9 cellular contexts compared by ENCODE assay signal in the genomic region with DNA sequence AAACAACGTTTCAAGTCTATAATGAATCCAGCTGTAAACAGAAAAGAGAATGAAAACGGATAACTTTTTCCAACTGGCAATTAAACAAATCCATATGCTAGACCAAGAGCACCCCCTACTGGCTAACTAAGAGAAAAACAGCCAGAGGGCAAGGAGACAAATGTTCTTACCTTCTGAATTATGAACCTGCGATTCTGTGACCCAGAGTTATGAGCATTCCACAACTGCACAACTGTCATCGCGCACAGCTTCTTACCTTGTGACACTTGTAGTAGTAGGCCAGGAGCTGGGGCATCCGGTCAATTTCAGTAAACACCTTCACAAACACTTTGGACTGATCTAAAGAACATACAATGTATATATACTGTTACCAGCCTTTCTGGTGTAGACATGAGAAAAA. TPM values are rescaled to one million over a fixed set of nuclear protein-coding genes. Genes with fewer than 3 reads are reported as not detected.
DNase-seq lines count a peak whose midpoint lies in the region; ATAC-seq, FAIRE-seq and TF ChIP-seq lines count a peak whose summit lies in the region.
"Had no signal": no experiment of that assay in that cellular context is flagged by ENCODE, and none has a peak within 500 bp of the region (broad histone marks: within the 10 kb centered on the region; RNA-seq: fewer than 3 reads in every experiment).

No MANE protein-coding gene starts in this region.

- H3K79me2 ChIP-seq in HepG2 (ENCODE audit: insufficient read depth, low read length) = no peaks in the 10 kb centered on the region

- H3K36me3 ChIP-seq in HepG2 (replicated peaks in 1 of 2; ENCODE audit: control insufficient read depth in 1 of 2, insufficient read depth in 2 of 2, low read length in 2 of 2) = peaks cover 22 to 64% of the 10 kb centered on the region in 2 experiments
- H3K36me3 ChIP-seq in upper lobe of right lung = peaks cover 62% of the 10 kb centered on the region

- POLR2A ChIA-PET in HepG2 (lab: Yijun Ruan, JAX) = no interaction called here

- in situ Hi-C loops in HepG2 (cut with HindIII; ENCODE audit: extremely low pct_ligation_motif_present, low pct_unique_long_range_greater_than_20kb) = loop anchor here (5.0 to 10.0 kb wide), 2 partner anchors 252 to 530 kb away; a partner anchor contains a TSS

- BruUV-seq in HepG2 (replicated peaks; lab: Mats Ljungman, UMichigan) = no TSS peak

- ATAC-seq in HepG2 = peak; percentile 16; the same call in 1 of the 3 replicates
- ATAC-seq in upper lobe of right lung = peak; percentile 77
- no peak for ATAC-seq in GM19452 (IDR thresholded peaks at IDR 0.05; ENCODE audit: unreplicated experiment)

- TF ChIP-seq RAD21 in Ishikawa (IDR thresholded peaks at IDR 0.05; ENCODE audit: low read depth) (peak; percentile 82), HepG2 (CRISPR knock-in tag; IDR thresholded peaks at IDR 0.05) (peak; percentile 85)

- TF ChIP-seq CTCF in cardiac fibroblast (IDR thresholded peaks at IDR 0.05; ENCODE audit: low read depth, low read length) = peak; percentile 82
- peak; percentile 89 for TF ChIP-seq CTCF in HepG2 (CRISPR knock-in tag; IDR thresholded peaks at IDR 0.05)
- TF ChIP-seq CTCF in upper lobe of right lung (IDR thresholded peaks at IDR 0.05) = peak; percentile 86

- peaks cover 15% of the 10 kb centered on the region for H4K20me1 ChIP-seq in HepG2 (ENCODE audit: insufficient read depth, low read length)

- no peak for TF ChIP-seq POLR2A in HepG2 (IDR thresholded peaks at IDR 0.05; ENCODE audit: insufficient read depth in 1 of 2, low read depth in 2 of 2, low read length in 2 of 2)

- no peak overlapping the region for H2AFZ ChIP-seq in HepG2 (ENCODE audit: low read length)

- intact Hi-C loops in HepG2 (cut with micrococcal nuclease; ENCODE audit: unreplicated experiment) = loop anchor here (1.0 to 10.0 kb wide), 4 partner anchors 140 to 536 kb away; a partner anchor contains a TSS
- intact Hi-C loops in upper lobe of right lung (cut with DNase I) = loop anchor here (5.0 kb wide), 1 partner anchor 252 kb away; a partner anchor contains a TSS

- H3K9me3 ChIP-seq in HepG2 (ENCODE audit: low read length) (no peaks in the 10 kb centered on the region), upper lobe of right lung (no peaks in the 10 kb centered on the region)
- H3K9me3 ChIP-seq: BLaER1 treated with 17β-estradiol and CSF1 and Interleukin-3, amounts not matched to agents 10 nM and 100 nM had no signal

- no peak overlapping the region for H3K27ac ChIP-seq in HepG2 (ENCODE audit: extremely low read length, insufficient read depth, low read length)
- no peak overlapping the region for H3K27ac ChIP-seq in upper lobe of right lung
- H3K27ac ChIP-seq: BLaER1 treated with 17β-estradiol and CSF1 and Interleukin-3, amounts not matched to agents 10 nM and 100 nM had no signal

- H3K9ac ChIP-seq in HepG2 (ENCODE audit: insufficient read depth, low read depth, low read length) = no peak overlapping the region
- H3K9ac ChIP-seq: BLaER1 treated with 17β-estradiol and CSF1 and Interleukin-3, amounts not matched to agents 10 nM and 100 nM had no signal

- H3K4me2 ChIP-seq in HepG2 (ENCODE audit: low read depth, low read length) = no peak overlapping the region
- H3K4me2 ChIP-seq: BLaER1 treated with 17β-estradiol and CSF1 and Interleukin-3, amounts not matched to agents 10 nM and 100 nM had no signal

- H3K4me1 ChIP-seq in HepG2 (ENCODE audit: insufficient read depth, low read length) (no peaks in the 10 kb centered on the region), upper lobe of right lung (peaks cover 17% of the 10 kb centered on the region)

- DNase-seq in SIG-M5 treated with dmso at 0.1 percent for 504 hours (lab: John Stamatoyannopoulos, UW; ENCODE audit: unreplicated experiment) (peak; percentile 66), SIG-M5 (lab: John Stamatoyannopoulos, UW) (no peak), NOMO-1 (lab: John Stamatoyannopoulos, UW; ENCODE audit: unreplicated experiment in 2 of 2) (peak; percentile 21 to 60), cardiac fibroblast (ENCODE audit: low read depth in 2 of 2) (peak; percentile 81 to 85), HepG2 (ENCODE audit: low spot score) (peak; percentile 83), upper lobe of right lung (no peak)

- H3K4me3 ChIP-seq in cardiac fibroblast (replicated peaks in 1 of 2; ENCODE audit: low read depth in 2 of 2, low read length in 2 of 2) (no peak overlapping the region), HepG2 (replicated peaks in 1 of 3; ENCODE audit: insufficient read depth in 1 of 3, low read depth in 2 of 3, low read length in 3 of 3) (no peak overlapping the region), upper lobe of right lung (no peak overlapping the region)
- H3K4me3 ChIP-seq: BLaER1 treated with 17β-estradiol and CSF1 and Interleukin-3, amounts not matched to agents 10 nM and 100 nM had no signal

- TF ChIP-seq EP300 in Ishikawa (IDR thresholded peaks at IDR 0.05; ENCODE audit: borderline replicate concordance) = no peak
- TF ChIP-seq EP300 in HepG2 (IDR thresholded peaks at IDR 0.05; ENCODE audit: low read depth in 2 of 2, low read length in 2 of 2) = no peak
- no peak for TF ChIP-seq EP300 in HepG2 (CRISPR knock-in tag; IDR thresholded peaks at IDR 0.05; ENCODE audit: borderline replicate concordance)

- peak; percentile 87 for FAIRE-seq in HepG2 (lab: Jason Lieb, UNC)

- CTCF ChIA-PET in HepG2 (lab: Yijun Ruan, JAX; ENCODE audit: low intra/inter-chr PET ratio, low total read pairs) = interaction anchor here (1.1 to 7.5 kb wide), 5 partner anchors 18 to 536 kb away, joined by 4 to 251 read pairs (median 13); a partner anchor contains a TSS

- H3K27me3 ChIP-seq in HepG2 (ENCODE audit: control insufficient read depth in 1 of 2, insufficient read depth in 2 of 2, low read length in 2 of 2) (no peaks in the 10 kb centered on the region), upper lobe of right lung (no peaks in the 10 kb centered on the region)
- H3K27me3 ChIP-seq: BLaER1 treated with 17β-estradiol and CSF1 and Interleukin-3, amounts not matched to agents 10 nM and 100 nM had no signal

- 29% methylated on average over 6 of the region's 6 CpGs for WGBS in HepG2 (ENCODE audit: low lambda C conversion rate)

TF ChIP-seq in Ishikawa, 13 proteins besides CTCF, POLR2A, EP300 and RAD21 (continues in another document):
- TF ChIP-seq, protein P1, sequence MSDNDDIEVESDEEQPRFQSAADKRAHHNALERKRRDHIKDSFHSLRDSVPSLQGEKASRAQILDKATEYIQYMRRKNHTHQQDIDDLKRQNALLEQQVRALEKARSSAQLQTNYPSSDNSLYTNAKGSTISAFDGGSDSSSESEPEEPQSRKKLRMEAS (IDR thresholded peaks at IDR 0.05) = no peak
- TF ChIP-seq FOXM1 (IDR thresholded peaks at IDR 0.05; ENCODE audit: borderline replicate concordance, low read depth) = no peak
- TF ChIP-seq, protein P2, sequence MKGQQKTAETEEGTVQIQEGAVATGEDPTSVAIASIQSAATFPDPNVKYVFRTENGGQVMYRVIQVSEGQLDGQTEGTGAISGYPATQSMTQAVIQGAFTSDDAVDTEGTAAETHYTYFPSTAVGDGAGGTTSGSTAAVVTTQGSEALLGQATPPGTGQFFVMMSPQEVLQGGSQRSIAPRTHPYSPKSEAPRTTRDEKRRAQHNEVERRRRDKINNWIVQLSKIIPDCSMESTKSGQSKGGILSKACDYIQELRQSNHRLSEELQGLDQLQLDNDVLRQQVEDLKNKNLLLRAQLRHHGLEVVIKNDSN (IDR thresholded peaks at IDR 0.05) = no peak

TF ChIP-seq in HepG2, 621 proteins besides CTCF, POLR2A, EP300 and RAD21 (continues in another document):
- TF ChIP-seq MIER3 (CRISPR knock-in tag; IDR thresholded peaks at IDR 0.05; ENCODE audit: borderline replicate concordance) = 0 out of 2 replicates have a peak, but pooled peaks have one; percentile 1
- TF ChIP-seq, protein P3, sequence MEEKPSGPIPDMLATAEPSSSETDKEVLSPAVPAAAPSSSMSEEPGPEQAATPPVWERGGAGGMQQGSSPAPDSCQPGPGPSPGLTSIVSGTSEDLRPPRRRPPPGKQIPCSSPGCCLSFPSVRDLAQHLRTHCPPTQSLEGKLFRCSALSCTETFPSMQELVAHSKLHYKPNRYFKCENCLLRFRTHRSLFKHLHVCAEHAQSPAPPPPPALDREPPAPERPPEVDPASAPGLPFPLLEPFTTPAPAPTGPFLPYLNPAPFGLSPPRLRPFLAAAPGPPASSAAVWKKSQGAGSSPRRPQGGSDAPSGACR (CRISPR knock-in tag; IDR thresholded peaks at IDR 0.05) = no peak

RNA-seq across cellular contexts. Expression of a gene that starts 18.6 kb away (rescaled TPM):
- 12.6 and 15.4 TPM in 2 replicates for total RNA-seq in HepG2 (2016; rRNA removed; fragmentation: Illumina TruSeq; extraction: Trizol)
- 9.2 and 9.5 TPM in 2 replicates for total RNA-seq in HepG2 (2016; cell fraction: cytosol; rRNA removed; fragmentation: Illumina TruSeq; extraction: Trizol; ENCODE audit: low read depth)
- total RNA-seq in HepG2 (2016; cell fraction: insoluble cytoplasmic fraction; rRNA removed; fragmentation: Illumina TruSeq; extraction: Trizol) = 14.1 and 14.7 TPM in 2 replicates
- 8.1 and 9.4 TPM in 2 replicates for total RNA-seq in HepG2 (2016; cell fraction: membrane; rRNA removed; fragmentation: Illumina TruSeq; extraction: Trizol)
- 16.3 and 18.0 TPM in 2 replicates for total RNA-seq in HepG2 (2016; cell fraction: nucleus; rRNA removed; fragmentation: Illumina TruSeq; extraction: Trizol)
- 51.0 and 54.5 TPM in 2 replicates for polyA plus RNA-seq in HepG2 (2011; rRNA removed)
- 32.5 and 55.6 TPM in 2 replicates for polyA plus RNA-seq in HepG2 (2011; cell fraction: cytosol; rRNA removed)
- polyA plus RNA-seq in HepG2 (2011; cell fraction: nucleus; rRNA removed) = 105 and 118 TPM in 2 replicates
- 18.4 and 20.0 TPM in 2 replicates for polyA plus RNA-seq in HepG2 (2012)
- polyA plus RNA-seq in HepG2 (2016; cell fraction: cytosol; fragmentation: Illumina TruSeq; extraction: Trizol; ENCODE audit: low read depth) = 1.5 and 2.3 TPM in 2 replicates
- 22.3 and 23.7 TPM in 2 replicates for polyA plus RNA-seq in HepG2 (2016; cell fraction: insoluble cytoplasmic fraction; fragmentation: Illumina TruSeq; extraction: Trizol; ENCODE audit: low read depth)
- 3.7 and 4.9 TPM in 2 replicates for polyA plus RNA-seq in HepG2 (2016; cell fraction: membrane; fragmentation: Illumina TruSeq; extraction: Trizol; ENCODE audit: low read depth)
- polyA plus RNA-seq in HepG2 (2016; cell fraction: nucleus; fragmentation: Illumina TruSeq; extraction: Trizol; ENCODE audit: insufficient read depth, low read depth) = 47.6 and 49.5 TPM in 2 replicates
- 44.8 and 70.9 TPM in 2 replicates for polyA minus RNA-seq in HepG2 (2011; rRNA and poly(A)+ RNA removed; ENCODE audit: low replicate concordance)
- polyA minus RNA-seq in HepG2 (2011; cell fraction: cytosol; rRNA and poly(A)+ RNA removed) = 14.6 and 17.4 TPM in 2 replicates
- polyA minus RNA-seq in HepG2 (2011; cell fraction: nucleus; rRNA and poly(A)+ RNA removed) = 42.8 and 50.6 TPM in 2 replicates
- total RNA-seq in upper lobe of right lung = 21.2 TPM

Comparison
In these comparisons a context has a peak if more than half of its experiments do, and no peak if none do; other contexts are left out.
1. DNase-seq: peak in SIG-M5 treated with dmso at 0.1 percent for 504 hours (single experiment), NOMO-1 (2 of 2), cardiac fibroblast (2 of 2) and HepG2 (single experiment); none in SIG-M5 (single experiment) and upper lobe of right lung (single experiment).
2. Peak in every context shown above with its lines, with median percentiles within 50 percentile points of each other: CTCF ChIP-seq.